16 cellular contexts compared by ENCODE assay signal in genomic region chr11:126755494-126755893, GRCh38.
"Had no signal": no experiment of that assay in that cellular context is flagged by ENCODE, and none has a peak within 500 bp of the region (broad histone marks: within the 10 kb centered on the region; RNA-seq: fewer than 3 reads in every experiment).

No MANE protein-coding gene starts in this region.

- H3K27ac ChIP-seq: coronary artery, left ventricle myocardium inferior, neutrophil, right atrium auricular region, stomach, thoracic aorta, transverse colon had no signal

- H3K27ac Mint-ChIP-seq: immature natural killer cell; natural killer cell treated with Interleukin-12 subunit alpha and Interleukin-12 subunit beta and Interleukin-15 and Interleukin-18, amount 100 ng/mL, for 72 hours had no signal

- DNase-seq: effector CD4-positive, alpha-beta T cell; immature natural killer cell; left ventricle myocardium inferior; mesenchymal stem cell; midbrain; stimulated activated CD4-positive, alpha-beta T cell treated with anti-CD3 and anti-CD28 coated beads, Interleukin-12 subunit alpha, Interleukin-12 subunit beta, amount 100 ng/mL, for 4 hours; stimulated activated naive CD4-positive, alpha-beta T cell; stomach; substantia nigra; transverse colon had no signal

- H3K4me1 Mint-ChIP-seq: immature natural killer cell had no signal

- H3K9me3 ChIP-seq: neutrophil, transverse colon had no signal

- H3K4me1 ChIP-seq: left ventricle myocardium inferior, right atrium auricular region, transverse colon had no signal

- H3K27me3 ChIP-seq: neutrophil, right atrium auricular region, transverse colon had no signal

- H3K36me3 Mint-ChIP-seq: immature natural killer cell; natural killer cell treated with Interleukin-12 subunit alpha and Interleukin-12 subunit beta and Interleukin-15 and Interleukin-18, amount 100 ng/mL, for 72 hours had no signal

- H3K4me3 ChIP-seq: coronary artery, left ventricle myocardium inferior, lung, right atrium auricular region, stomach, thoracic aorta, transverse colon had no signal

- H3K9me3 Mint-ChIP-seq: immature natural killer cell; natural killer cell treated with Interleukin-12 subunit alpha and Interleukin-12 subunit beta and Interleukin-15 and Interleukin-18, amount 100 ng/mL, for 72 hours had no signal

- H3K36me3 ChIP-seq: left ventricle myocardium inferior, neutrophil, right atrium auricular region, stomach, thoracic aorta, transverse colon had no signal

- H3K4me3 Mint-ChIP-seq: natural killer cell treated with Interleukin-12 subunit alpha and Interleukin-12 subunit beta and Interleukin-15 and Interleukin-18, amount 100 ng/mL, for 72 hours had no signal
